Comparison of ENCODE assay signal across 1 cellular context in the genomic region with DNA sequence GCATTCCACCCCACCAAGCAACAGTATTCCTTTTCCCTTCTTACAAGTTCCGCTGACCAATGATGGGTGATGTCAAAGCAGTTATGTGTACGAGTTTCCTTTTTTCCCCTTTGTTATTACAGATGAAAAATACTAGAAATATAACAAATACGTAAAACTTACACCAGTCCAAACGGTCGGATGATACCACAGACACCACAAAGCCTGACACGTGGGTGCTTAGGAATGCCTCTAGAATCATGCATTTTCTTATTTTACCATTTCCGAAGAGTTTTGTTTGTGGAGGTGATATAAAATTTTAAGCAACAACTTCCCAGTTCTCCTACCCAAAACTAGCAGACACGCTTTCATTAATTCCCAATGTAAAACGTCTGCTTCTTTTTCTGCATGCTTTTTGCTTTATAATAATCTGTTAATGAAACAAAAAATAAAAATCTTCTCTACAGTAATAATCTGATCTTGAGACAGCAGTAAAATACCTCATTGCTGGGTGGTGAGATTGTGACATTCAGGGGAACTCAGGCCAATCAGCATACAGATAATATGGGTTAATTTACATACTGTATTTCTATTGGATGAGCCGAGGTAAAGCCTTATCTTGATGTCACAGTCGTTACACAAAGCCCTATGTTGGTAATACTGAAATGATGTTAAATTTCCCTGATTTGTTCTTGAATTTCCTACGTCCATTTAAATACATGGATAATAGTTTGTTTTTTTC.
TF ChIP-seq lines count a peak whose summit lies in the region.

No MANE protein-coding gene starts in this region.

TF ChIP-seq in GM23338, 12 proteins besides CTCF, POLR2A, EP300 and RAD21 (continued from another document):
- TF ChIP-seq, protein P1, sequence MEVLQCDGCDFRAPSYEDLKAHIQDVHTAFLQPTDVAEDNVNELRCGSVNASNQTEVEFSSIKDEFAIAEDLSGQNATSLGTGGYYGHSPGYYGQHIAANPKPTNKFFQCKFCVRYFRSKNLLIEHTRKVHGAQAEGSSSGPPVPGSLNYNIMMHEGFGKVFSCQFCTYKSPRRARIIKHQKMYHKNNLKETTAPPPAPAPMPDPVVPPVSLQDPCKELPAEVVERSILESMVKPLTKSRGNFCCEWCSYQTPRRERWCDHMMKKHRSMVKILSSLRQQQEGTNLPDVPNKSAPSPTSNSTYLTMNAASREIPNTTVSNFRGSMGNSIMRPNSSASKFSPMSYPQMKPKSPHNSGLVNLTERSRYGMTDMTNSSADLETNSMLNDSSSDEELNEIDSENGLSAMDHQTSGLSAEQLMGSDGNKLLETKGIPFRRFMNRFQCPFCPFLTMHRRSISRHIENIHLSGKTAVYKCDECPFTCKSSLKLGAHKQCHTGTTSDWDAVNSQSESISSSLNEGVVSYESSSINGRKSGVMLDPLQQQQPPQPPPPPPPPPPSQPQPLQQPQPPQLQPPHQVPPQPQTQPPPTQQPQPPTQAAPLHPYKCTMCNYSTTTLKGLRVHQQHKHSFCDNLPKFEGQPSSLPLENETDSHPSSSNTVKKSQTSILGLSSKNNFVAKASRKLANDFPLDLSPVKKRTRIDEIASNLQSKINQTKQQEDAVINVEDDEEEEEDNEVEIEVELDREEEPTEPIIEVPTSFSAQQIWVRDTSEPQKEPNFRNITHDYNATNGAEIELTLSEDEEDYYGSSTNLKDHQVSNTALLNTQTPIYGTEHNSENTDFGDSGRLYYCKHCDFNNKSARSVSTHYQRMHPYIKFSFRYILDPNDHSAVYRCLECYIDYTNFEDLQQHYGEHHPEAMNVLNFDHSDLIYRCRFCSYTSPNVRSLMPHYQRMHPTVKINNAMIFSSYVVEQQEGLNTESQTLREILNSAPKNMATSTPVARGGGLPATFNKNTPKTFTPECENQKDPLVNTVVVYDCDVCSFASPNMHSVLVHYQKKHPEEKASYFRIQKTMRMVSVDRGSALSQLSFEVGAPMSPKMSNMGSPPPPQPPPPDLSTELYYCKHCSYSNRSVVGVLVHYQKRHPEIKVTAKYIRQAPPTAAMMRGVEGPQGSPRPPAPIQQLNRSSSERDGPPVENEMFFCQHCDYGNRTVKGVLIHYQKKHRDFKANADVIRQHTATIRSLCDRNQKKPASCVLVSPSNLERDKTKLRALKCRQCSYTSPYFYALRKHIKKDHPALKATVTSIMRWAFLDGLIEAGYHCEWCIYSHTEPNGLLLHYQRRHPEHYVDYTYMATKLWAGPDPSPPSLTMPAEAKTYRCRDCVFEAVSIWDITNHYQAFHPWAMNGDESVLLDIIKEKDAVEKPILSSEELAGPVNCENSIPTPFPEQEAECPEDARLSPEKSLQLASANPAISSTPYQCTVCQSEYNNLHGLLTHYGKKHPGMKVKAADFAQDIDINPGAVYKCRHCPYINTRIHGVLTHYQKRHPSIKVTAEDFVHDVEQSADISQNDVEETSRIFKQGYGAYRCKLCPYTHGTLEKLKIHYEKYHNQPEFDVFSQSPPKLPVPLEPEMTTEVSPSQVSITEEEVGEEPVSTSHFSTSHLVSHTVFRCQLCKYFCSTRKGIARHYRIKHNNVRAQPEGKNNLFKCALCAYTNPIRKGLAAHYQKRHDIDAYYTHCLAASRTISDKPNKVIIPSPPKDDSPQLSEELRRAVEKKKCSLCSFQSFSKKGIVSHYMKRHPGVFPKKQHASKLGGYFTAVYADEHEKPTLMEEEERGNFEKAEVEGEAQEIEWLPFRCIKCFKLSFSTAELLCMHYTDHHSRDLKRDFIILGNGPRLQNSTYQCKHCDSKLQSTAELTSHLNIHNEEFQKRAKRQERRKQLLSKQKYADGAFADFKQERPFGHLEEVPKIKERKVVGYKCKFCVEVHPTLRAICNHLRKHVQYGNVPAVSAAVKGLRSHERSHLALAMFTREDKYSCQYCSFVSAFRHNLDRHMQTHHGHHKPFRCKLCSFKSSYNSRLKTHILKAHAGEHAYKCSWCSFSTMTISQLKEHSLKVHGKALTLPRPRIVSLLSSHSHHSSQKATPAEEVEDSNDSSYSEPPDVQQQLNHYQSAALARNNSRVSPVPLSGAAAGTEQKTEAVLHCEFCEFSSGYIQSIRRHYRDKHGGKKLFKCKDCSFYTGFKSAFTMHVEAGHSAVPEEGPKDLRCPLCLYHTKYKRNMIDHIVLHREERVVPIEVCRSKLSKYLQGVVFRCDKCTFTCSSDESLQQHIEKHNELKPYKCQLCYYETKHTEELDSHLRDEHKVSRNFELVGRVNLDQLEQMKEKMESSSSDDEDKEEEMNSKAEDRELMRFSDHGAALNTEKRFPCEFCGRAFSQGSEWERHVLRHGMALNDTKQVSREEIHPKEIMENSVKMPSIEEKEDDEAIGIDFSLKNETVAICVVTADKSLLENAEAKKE (CRISPR knock-in tag; IDR thresholded peaks at IDR 0.05), result no peak
- no peak for TF ChIP-seq REST (IDR thresholded peaks at IDR 0.05; ENCODE audit: unreplicated experiment)
- TF ChIP-seq POLR2AphosphoS5 (IDR thresholded peaks at IDR 0.05; ENCODE audit: low read depth), result no peak
- TF ChIP-seq NANOG (IDR thresholded peaks at IDR 0.05; ENCODE audit: borderline replicate concordance), result no peak
- TF ChIP-seq, protein P2, sequence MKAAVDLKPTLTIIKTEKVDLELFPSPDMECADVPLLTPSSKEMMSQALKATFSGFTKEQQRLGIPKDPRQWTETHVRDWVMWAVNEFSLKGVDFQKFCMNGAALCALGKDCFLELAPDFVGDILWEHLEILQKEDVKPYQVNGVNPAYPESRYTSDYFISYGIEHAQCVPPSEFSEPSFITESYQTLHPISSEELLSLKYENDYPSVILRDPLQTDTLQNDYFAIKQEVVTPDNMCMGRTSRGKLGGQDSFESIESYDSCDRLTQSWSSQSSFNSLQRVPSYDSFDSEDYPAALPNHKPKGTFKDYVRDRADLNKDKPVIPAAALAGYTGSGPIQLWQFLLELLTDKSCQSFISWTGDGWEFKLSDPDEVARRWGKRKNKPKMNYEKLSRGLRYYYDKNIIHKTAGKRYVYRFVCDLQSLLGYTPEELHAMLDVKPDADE (IDR thresholded peaks at IDR 0.05), result no peak
- TF ChIP-seq CREB1 (CRISPR knock-in tag; IDR thresholded peaks at IDR 0.05; ENCODE audit: low read depth), result no peak
- TF ChIP-seq EZH2 (IDR thresholded peaks at IDR 0.05; ENCODE audit: low read depth, unreplicated experiment), result no peak
- no peak for TF ChIP-seq ZNF114 (CRISPR knock-in tag; IDR thresholded peaks at IDR 0.05)
- TF ChIP-seq JUNB (IDR thresholded peaks at IDR 0.05; ENCODE audit: unreplicated experiment), result no peak
- TF ChIP-seq STAT1 (IDR thresholded peaks at IDR 0.05; ENCODE audit: unreplicated experiment), result no peak
